8 cellular contexts compared by ENCODE assay signal in genomic region chr6:33633084-33633461, GRCh38. TPM values are rescaled to one million over a fixed set of nuclear protein-coding genes. Genes with fewer than 3 reads are reported as not detected.
DNase-seq lines count a peak whose midpoint lies in the region; ATAC-seq, FAIRE-seq and TF ChIP-seq lines count a peak whose summit lies in the region.

No MANE protein-coding gene starts in this region.

- H3K36me3 ChIP-seq in Peyer's patch = no peaks in the 10 kb centered on the region
- H3K36me3 ChIP-seq in esophagus squamous epithelium = no peaks in the 10 kb centered on the region

- intact Hi-C loops in esophagus squamous epithelium (cut with DNase I) (loop anchor here (10.0 kb wide), 1 partner anchor 48 kb away; the partner anchor contains the start of gene BAK1), sciatic nerve (cut with DNase I) (no loop called here)

- TF ChIP-seq CTCF in Peyer's patch (IDR thresholded peaks at IDR 0.05) = no peak
- no peak for TF ChIP-seq CTCF in esophagus squamous epithelium (IDR thresholded peaks at IDR 0.05)

- TF ChIP-seq POLR2A in Peyer's patch (IDR thresholded peaks at IDR 0.05) = no peak
- no peak for TF ChIP-seq POLR2A in esophagus squamous epithelium (IDR thresholded peaks at IDR 0.05)
- TF ChIP-seq POLR2A in GM12891 (IDR thresholded peaks at IDR 0.05; ENCODE audit: low read depth, low read length) = no peak

- no peak for FAIRE-seq in GM12891 (lab: Jason Lieb, UNC)

- no peak for DNase-seq in Peyer's patch
- no peak for DNase-seq in esophagus squamous epithelium (lab: John Stamatoyannopoulos, UW)
- no peak for DNase-seq in sciatic nerve (ENCODE audit: low spot score)
- no peak for DNase-seq in GM12891 (ENCODE audit: insufficient read length, low spot score)
- DNase-seq in dedifferentiated amniotic fluid mesenchymal stem cell (ENCODE audit: extremely low spot score) = no peak
- no peak for DNase-seq in SIG-M5 (lab: John Stamatoyannopoulos, UW)

- H3K27me3 ChIP-seq in Peyer's patch (no peaks in the 10 kb centered on the region), esophagus squamous epithelium (no peaks in the 10 kb centered on the region)

- peak; percentile 34 for ATAC-seq in GM18502 (IDR thresholded peaks at IDR 0.05; ENCODE audit: poor library complexity, unreplicated experiment)
- ATAC-seq in sciatic nerve = peak; percentile 13
- ATAC-seq in HG03354 (IDR thresholded peaks at IDR 0.05; ENCODE audit: poor library complexity, severe bottlenecking, unreplicated experiment) = no peak

- H3K4me3 ChIP-seq in Peyer's patch (peak overlapping the region; percentile 26 to 58 (median 56)), esophagus squamous epithelium (peak overlapping the region in 3 of 4 donors; percentile 33 to 68 (median 51))

- H3K9me3 ChIP-seq in Peyer's patch (no peaks in the 10 kb centered on the region), esophagus squamous epithelium (no peaks in the 10 kb centered on the region)

- WGBS in esophagus squamous epithelium, 2 donors = 20 to 48% methylated on average over 2 to 11 of the region's 21 CpGs

- peaks cover 0 to 44% (median 26%) of the 10 kb centered on the region in 4 donors for H3K4me1 ChIP-seq in Peyer's patch
- H3K4me1 ChIP-seq in esophagus squamous epithelium = peaks cover 32 to 61% (median 32%) of the 10 kb centered on the region in 3 donors

- peak overlapping the region; percentile 49 to 92 (median 76) for H3K27ac ChIP-seq in Peyer's patch
- peak overlapping the region; percentile 67 to 75 (median 68) for H3K27ac ChIP-seq in esophagus squamous epithelium

TF ChIP-seq in GM12891, 5 proteins besides CTCF, POLR2A, EP300 and RAD21:
- TF ChIP-seq TAF1 (IDR thresholded peaks at IDR 0.05; ENCODE audit: low read depth, low read length) = no peak
- TF ChIP-seq POU2F2 (IDR thresholded peaks at IDR 0.05; ENCODE audit: low read depth, low read length) = no peak
- no peak for TF ChIP-seq POLR2AphosphoS5 (IDR thresholded peaks at IDR 0.05; ENCODE audit: low read depth, low read length)
- TF ChIP-seq PAX5 (IDR thresholded peaks at IDR 0.05; ENCODE audit: insufficient read depth, low read length, severe bottlenecking) = no peak
- no peak for TF ChIP-seq SPI1 (IDR thresholded peaks at IDR 0.05; ENCODE audit: low read depth, low read length)

RNA-seq across cellular contexts. Expression of gene ITPR3, which starts 12.0 kb away (rescaled TPM):
- 100 to 1,000 TPM; 139 to 250 (median 182) TPM for total RNA-seq in Peyer's patch
- total RNA-seq in esophagus squamous epithelium = 10 to 100 TPM; 21.8 to 39.2 (median 35.3) TPM
- total RNA-seq in sciatic nerve = 88.6 TPM
- 8.5 TPM for polyA plus RNA-seq in GM12891 (2012; ENCODE audit: low read depth, missing spikeins)

RNA-seq across cellular contexts. Expression of gene BAK1, which starts 53.0 kb away (rescaled TPM):
- total RNA-seq in Peyer's patch (10 to 100 TPM; 28.9 to 71.7 (median 66.3) TPM), esophagus squamous epithelium (10 to 100 TPM; 14.3 to 26.2 (median 20.0) TPM), sciatic nerve (10.7 TPM)
- polyA plus RNA-seq in GM12891 (2012; ENCODE audit: low read depth, missing spikeins) = 25.7 TPM
